Comparison of ENCODE assay signal across 1 cellular context in the genomic region with DNA sequence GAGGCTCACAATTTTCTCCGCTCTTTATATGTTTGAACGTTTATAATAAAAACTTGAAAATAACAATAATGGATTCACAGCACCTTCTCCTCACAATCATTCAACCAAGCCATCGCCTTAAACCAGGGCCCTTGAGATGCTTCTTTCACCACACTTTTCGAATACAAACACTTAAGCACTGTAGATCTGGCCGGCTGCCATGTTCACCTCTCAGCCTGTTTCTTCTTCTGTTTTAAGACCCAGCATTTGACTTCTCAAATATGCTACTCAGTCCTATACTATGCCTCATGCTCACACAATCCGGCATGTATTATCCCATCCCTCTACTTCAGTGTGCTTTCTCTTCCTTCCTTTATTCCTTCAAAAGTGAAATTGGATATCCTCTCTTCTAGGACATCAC.
TF ChIP-seq lines count a peak whose summit lies in the region.

No MANE protein-coding gene starts in this region.

TF ChIP-seq in IMR-90, 13 proteins besides CTCF, POLR2A, EP300 and RAD21:
- no peak for TF ChIP-seq SMC3 (IDR thresholded peaks at IDR 0.05; ENCODE audit: low read depth, low read length)
